Comparison of ENCODE assay signal across 1 cellular context in the genomic region with DNA sequence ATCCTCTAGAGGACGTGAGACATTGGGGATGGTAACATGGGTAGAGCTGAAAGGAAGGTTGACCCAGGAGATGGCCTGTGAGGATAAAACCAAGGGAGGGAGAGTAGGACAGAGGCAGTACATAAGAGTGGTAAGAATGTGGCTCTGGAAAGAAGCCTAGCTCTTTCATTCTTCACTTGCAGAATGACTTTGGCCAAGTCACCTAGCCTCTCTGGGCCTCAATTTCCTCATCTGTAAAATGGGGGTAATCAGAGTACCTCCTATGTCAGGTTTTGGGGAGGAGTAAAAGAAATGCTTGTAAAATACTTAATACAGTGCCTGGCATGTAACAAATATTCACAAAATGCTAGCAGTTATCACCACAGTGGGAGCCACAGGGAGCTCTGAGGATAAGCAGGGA.
A peak's percentile ranks its signal among the peaks of the same experiment; 100 is the strongest.
TF ChIP-seq lines count a peak whose summit lies in the region.

No MANE protein-coding gene starts in this region.

TF ChIP-seq in HepG2, 621 proteins besides CTCF, POLR2A, EP300 and RAD21:
- TF ChIP-seq, protein P1, sequence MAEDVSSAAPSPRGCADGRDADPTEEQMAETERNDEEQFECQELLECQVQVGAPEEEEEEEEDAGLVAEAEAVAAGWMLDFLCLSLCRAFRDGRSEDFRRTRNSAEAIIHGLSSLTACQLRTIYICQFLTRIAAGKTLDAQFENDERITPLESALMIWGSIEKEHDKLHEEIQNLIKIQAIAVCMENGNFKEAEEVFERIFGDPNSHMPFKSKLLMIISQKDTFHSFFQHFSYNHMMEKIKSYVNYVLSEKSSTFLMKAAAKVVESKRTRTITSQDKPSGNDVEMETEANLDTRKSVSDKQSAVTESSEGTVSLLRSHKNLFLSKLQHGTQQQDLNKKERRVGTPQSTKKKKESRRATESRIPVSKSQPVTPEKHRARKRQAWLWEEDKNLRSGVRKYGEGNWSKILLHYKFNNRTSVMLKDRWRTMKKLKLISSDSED (CRISPR knock-in tag; IDR thresholded peaks at IDR 0.05), result peak; percentile 35; the same call in 1 of the 2 replicates
- no peak for TF ChIP-seq LCORL (IDR thresholded peaks at IDR 0.05)
- TF ChIP-seq LCORL (CRISPR knock-in tag; IDR thresholded peaks at IDR 0.05), result no peak
- 0 out of 2 replicates have a peak, but pooled peaks have one; percentile 36 for TF ChIP-seq CHD4 (IDR thresholded peaks at IDR 0.05; ENCODE audit: borderline replicate concordance, low read length)
- peak; percentile 85 for TF ChIP-seq ZNF629 (CRISPR knock-in tag; conservative IDR thresholded peaks at IDR 0.05)
